ENCODE assay signal across 12 cellular contexts in genomic region chr12:47822863-47823262, GRCh38. TPM values are rescaled to one million over a fixed set of nuclear protein-coding genes. Genes with fewer than 3 reads are reported as not detected.
DNase-seq lines count a peak whose midpoint lies in the region; ATAC-seq, FAIRE-seq and TF ChIP-seq lines count a peak whose summit lies in the region.
"Had no signal": no experiment of that assay in that cellular context is flagged by ENCODE, and none has a peak within 500 bp of the region (broad histone marks: within the 10 kb centered on the region; RNA-seq: fewer than 3 reads in every experiment).

No MANE protein-coding gene starts in this region.

- no peak for FAIRE-seq in K562 (lab: Jason Lieb, UNC)

- peaks cover 17% of the 10 kb centered on the region for H3K36me3 Mint-ChIP-seq in activated CD8-positive, alpha-beta T cell treated with anti-CD3 and anti-CD28 coated beads for 36 hours (ENCODE audit: low read depth)
- H3K36me3 Mint-ChIP-seq in activated CD8-positive, alpha-beta T cell treated with anti-CD3 and anti-CD28 coated beads, Interleukin-2, amount 10 ng/mL, durations not matched to agents 7 days and 5 days (ENCODE audit: low read depth) = peaks cover 12% of the 10 kb centered on the region
- peaks cover 0 to 20% (median 0%) of the 10 kb centered on the region in 5 donors for H3K36me3 Mint-ChIP-seq in naive thymus-derived CD4-positive, alpha-beta T cell

- H3K27me3 ChIP-seq in K562 (ENCODE audit: control insufficient read depth in 2 of 2, insufficient read depth in 2 of 2, low read length in 2 of 2) (no peaks in the 10 kb centered on the region), thyroid gland (no peaks in the 10 kb centered on the region)
- no peaks in the 10 kb centered on the region for H3K27me3 ChIP-seq in naive thymus-derived CD4-positive, alpha-beta T cell (ENCODE audit: control insufficient read depth in 2 of 2, insufficient read depth in 2 of 2, low read length in 2 of 2)

- H3K9me3 ChIP-seq in K562 (replicated peaks; ENCODE audit: control insufficient read depth, insufficient read depth, low read depth, low read length) (no peaks in the 10 kb centered on the region), thyroid gland (no peaks in the 10 kb centered on the region)
- no peaks in the 10 kb centered on the region for H3K9me3 ChIP-seq in naive thymus-derived CD4-positive, alpha-beta T cell (ENCODE audit: control insufficient read depth in 2 of 3, low read length in 3 of 3)

- H2AFZ ChIP-seq in K562 (ENCODE audit: low read depth, low read length) = peak overlapping the region; percentile 65

- no peak overlapping the region for H3K4me3 ChIP-seq in K562
- H3K4me3 ChIP-seq in naive thymus-derived CD4-positive, alpha-beta T cell (ENCODE audit: low read length) = no peak overlapping the region
- no peak overlapping the region for H3K4me3 ChIP-seq in thyroid gland (replicated peaks in 1 of 3)

- no peaks in the 10 kb centered on the region for H3K9me1 ChIP-seq in K562 (ENCODE audit: control insufficient read depth, insufficient read depth, low read length)

- in situ Hi-C loops in K562 (cut with MboI) = no loop called here

- TF ChIP-seq CTCF in activated CD8-positive, alpha-beta T cell treated with anti-CD3 and anti-CD28 coated beads for 36 hours (IDR thresholded peaks at IDR 0.05) = no peak
- no peak for TF ChIP-seq CTCF in K562 (IDR thresholded peaks at IDR 0.05 in 2 of 3, conservative IDR thresholded peaks at IDR 0.05 in 1 of 3; ENCODE audit: insufficient read depth in 2 of 3, low read depth in 1 of 3, low read length in 3 of 3)
- no peak for TF ChIP-seq CTCF in thyroid gland (IDR thresholded peaks at IDR 0.05)

- DNase-seq in activated CD8-positive, alpha-beta T cell treated with anti-CD3 and anti-CD28 coated beads for 36 hours = no peak
- no peak for DNase-seq in activated CD8-positive, alpha-beta T cell treated with anti-CD3 and anti-CD28 coated beads, Interleukin-2, amount 10 ng/mL, durations not matched to agents 7 days and 5 days
- no peak for DNase-seq in K562 (ENCODE audit: extremely low read depth in 1 of 4, low spot score in 3 of 4)
- DNase-seq in naive thymus-derived CD4-positive, alpha-beta T cell = no peak
- no peak for DNase-seq in thyroid gland
- no peak for DNase-seq in stimulated activated naive CD4-positive, alpha-beta T cell (lab: John Stamatoyannopoulos, UW)
- DNase-seq: GDM1, Karpas-422, NCI-H2227 treated with DMSO at 0.1 percent for 48 hours had no signal

- H3K9ac ChIP-seq in K562 (ENCODE audit: insufficient read depth in 1 of 2, low read depth in 2 of 2, low read length in 2 of 2) = no peak overlapping the region

- 77% methylated on average over 3 of the region's 3 CpGs for WGBS in K562 (ENCODE audit: insufficient coverage, low coverage, missing lambda C conversion rate)
- 78 to 83% methylated on average over 3 of the region's 3 CpGs for WGBS in thyroid gland, 2 donors

- H3K79me2 ChIP-seq in K562 (ENCODE audit: control insufficient read depth, insufficient read depth, low read length) = peaks cover 27% of the 10 kb centered on the region

- TF ChIP-seq EP300 in K562 (IDR thresholded peaks at IDR 0.05; ENCODE audit: low read length) = no peak

- H3K4me3 Mint-ChIP-seq in activated CD8-positive, alpha-beta T cell treated with anti-CD3 and anti-CD28 coated beads for 36 hours = no peak overlapping the region
- no peak overlapping the region for H3K4me3 Mint-ChIP-seq in activated CD8-positive, alpha-beta T cell treated with anti-CD3 and anti-CD28 coated beads, Interleukin-2, amount 10 ng/mL, durations not matched to agents 7 days and 5 days
- H3K4me3 Mint-ChIP-seq in naive thymus-derived CD4-positive, alpha-beta T cell = peak overlapping the region in 7 of 10 donors; percentile 11 to 94 (median 77)

- H3K4me1 ChIP-seq in K562 (replicated peaks in 1 of 2; ENCODE audit: control insufficient read depth in 2 of 2, insufficient read depth in 2 of 2, low read length in 2 of 2) = peaks cover 29 to 36% of the 10 kb centered on the region in 2 experiments
- H3K4me1 ChIP-seq in naive thymus-derived CD4-positive, alpha-beta T cell (ENCODE audit: control insufficient read depth in 2 of 2, insufficient read depth in 2 of 2, low read length in 2 of 2) = peaks cover 59 to 82% of the 10 kb centered on the region in 2 donors
- H3K4me1 ChIP-seq in thyroid gland = peaks cover 62 to 80% of the 10 kb centered on the region in 2 donors

- no peaks in the 10 kb centered on the region for H4K20me1 ChIP-seq in K562 (replicated peaks; ENCODE audit: control insufficient read depth, insufficient read depth, low read length)

- peak overlapping the region; percentile 92 for H3K27ac Mint-ChIP-seq in activated CD8-positive, alpha-beta T cell treated with anti-CD3 and anti-CD28 coated beads for 36 hours
- no peak overlapping the region for H3K27ac Mint-ChIP-seq in activated CD8-positive, alpha-beta T cell treated with anti-CD3 and anti-CD28 coated beads, Interleukin-2, amount 10 ng/mL, durations not matched to agents 7 days and 5 days
- peak overlapping the region; percentile 64 to 100 (median 97) for H3K27ac Mint-ChIP-seq in naive thymus-derived CD4-positive, alpha-beta T cell

- H3K9me3 Mint-ChIP-seq in activated CD8-positive, alpha-beta T cell treated with anti-CD3 and anti-CD28 coated beads for 36 hours = no peaks in the 10 kb centered on the region
- H3K9me3 Mint-ChIP-seq in activated CD8-positive, alpha-beta T cell treated with anti-CD3 and anti-CD28 coated beads, Interleukin-2, amount 10 ng/mL, durations not matched to agents 7 days and 5 days (ENCODE audit: insufficient read depth) = no peaks in the 10 kb centered on the region
- H3K9me3 Mint-ChIP-seq in naive thymus-derived CD4-positive, alpha-beta T cell = no peaks in the 10 kb centered on the region

- no TSS peak for BruUV-seq in K562 (replicated peaks; lab: Mats Ljungman, UMichigan)

- TF ChIP-seq POLR2A in K562 (conservative IDR thresholded peaks at IDR 0.05) = no peak
- no peak for TF ChIP-seq POLR2A in thyroid gland (IDR thresholded peaks at IDR 0.05)

- H3K4me2 ChIP-seq in K562 (ENCODE audit: insufficient read depth, low read length) = no peak overlapping the region

- H3K27me3 Mint-ChIP-seq in activated CD8-positive, alpha-beta T cell treated with anti-CD3 and anti-CD28 coated beads for 36 hours = no peaks in the 10 kb centered on the region
- H3K27me3 Mint-ChIP-seq in activated CD8-positive, alpha-beta T cell treated with anti-CD3 and anti-CD28 coated beads, Interleukin-2, amount 10 ng/mL, durations not matched to agents 7 days and 5 days (ENCODE audit: low read depth) = no peaks in the 10 kb centered on the region
- H3K27me3 Mint-ChIP-seq in naive thymus-derived CD4-positive, alpha-beta T cell = no peaks in the 10 kb centered on the region

- ATAC-seq in activated CD8-positive, alpha-beta T cell treated with anti-CD3 and anti-CD28 coated beads for 36 hours = no peak
- no peak for ATAC-seq in activated CD8-positive, alpha-beta T cell treated with anti-CD3 and anti-CD28 coated beads, Interleukin-2, amount 10 ng/mL, durations not matched to agents 7 days and 5 days
- no peak for ATAC-seq in K562
- no peak for ATAC-seq in naive thymus-derived CD4-positive, alpha-beta T cell
- no peak for ATAC-seq in GM19328 (IDR thresholded peaks at IDR 0.05; ENCODE audit: unreplicated experiment)
- ATAC-seq in HG02571 (IDR thresholded peaks at IDR 0.05; ENCODE audit: unreplicated experiment) = no peak
- ATAC-seq: SK-N-SH treated with all-trans-retinoic acid at 6 μM for 48 hours had no signal

- H3K27ac ChIP-seq in K562 (ENCODE audit: extremely low read depth, low read depth, low read length) = no peak overlapping the region
- H3K27ac ChIP-seq in naive thymus-derived CD4-positive, alpha-beta T cell (ENCODE audit: low read depth, low read length) = peak overlapping the region; percentile 70
- peak overlapping the region; percentile 94 to 98 (median 98) for H3K27ac ChIP-seq in thyroid gland

- H3K36me3 ChIP-seq in K562 (ENCODE audit: control insufficient read depth, insufficient read depth, low read length) (peaks cover 7% of the 10 kb centered on the region), thyroid gland (no peaks in the 10 kb centered on the region)
- no peaks in the 10 kb centered on the region for H3K36me3 ChIP-seq in naive thymus-derived CD4-positive, alpha-beta T cell (ENCODE audit: control insufficient read depth in 2 of 3, insufficient read depth in 3 of 3, low read length in 3 of 3)

- intact Hi-C loops in activated CD8-positive, alpha-beta T cell treated with anti-CD3 and anti-CD28 coated beads for 36 hours (cut with micrococcal nuclease) = no loop called here
- intact Hi-C loops in K562 (cut with micrococcal nuclease) (no loop called here), thyroid gland (cut with DNase I) (no loop called here)
- intact Hi-C loops in naive thymus-derived CD4-positive, alpha-beta T cell (cut with micrococcal nuclease) = no loop called here

- TF ChIP-seq RAD21 in K562 (CRISPR knock-in tag; conservative IDR thresholded peaks at IDR 0.05 in 1 of 2, IDR thresholded peaks at IDR 0.05 in 1 of 2) = no peak

- H3K4me1 Mint-ChIP-seq in activated CD8-positive, alpha-beta T cell treated with anti-CD3 and anti-CD28 coated beads for 36 hours (ENCODE audit: low read depth) = peaks cover 67% of the 10 kb centered on the region
- H3K4me1 Mint-ChIP-seq in activated CD8-positive, alpha-beta T cell treated with anti-CD3 and anti-CD28 coated beads, Interleukin-2, amount 10 ng/mL, durations not matched to agents 7 days and 5 days (ENCODE audit: low read depth) = peaks cover 70% of the 10 kb centered on the region
- peaks cover 66 to 87% (median 78%) of the 10 kb centered on the region in 7 donors for H3K4me1 Mint-ChIP-seq in naive thymus-derived CD4-positive, alpha-beta T cell

- POLR2A ChIA-PET in activated CD8-positive, alpha-beta T cell treated with anti-CD3 and anti-CD28 coated beads for 36 hours (lab: Charles Lee) = interaction anchor here (0.6 to 37.9 kb wide), 4 partner anchors 9 to 371 kb away, joined by 3 to 904 read pairs (median 45); no protein-coding TSS in a partner anchor
- POLR2A ChIA-PET in activated CD8-positive, alpha-beta T cell treated with anti-CD3 and anti-CD28 coated beads, Interleukin-2, amount 10 ng/mL, durations not matched to agents 7 days and 5 days (lab: Charles Lee) = interaction anchor here (0.8 to 20.2 kb wide), 4 partner anchors 9 to 17 kb away, joined by 4 to 642 read pairs (median 140); no protein-coding TSS in a partner anchor
- POLR2A ChIA-PET in K562 (lab: Yijun Ruan, JAX) = interaction anchor here (0.7 to 1.7 kb wide), 4 partner anchors 10 to 86 kb away, joined by 3 to 10 read pairs (median 4); no protein-coding TSS in a partner anchor
- POLR2A ChIA-PET in naive thymus-derived CD4-positive, alpha-beta T cell (lab: Charles Lee) = interaction anchor here (1.1 to 7.3 kb wide), 3 partner anchors 9 to 25 kb away, joined by 3 to 239 read pairs (median 125); no protein-coding TSS in a partner anchor

- CTCF ChIA-PET in activated CD8-positive, alpha-beta T cell treated with anti-CD3 and anti-CD28 coated beads for 36 hours (lab: Charles Lee) = interaction anchor here (1.1 to 7.3 kb wide), 6 partner anchors 10 to 79 kb away, joined by 3 to 240 read pairs (median 10); no protein-coding TSS in a partner anchor
- CTCF ChIA-PET in activated CD8-positive, alpha-beta T cell treated with anti-CD3 and anti-CD28 coated beads, Interleukin-2, amount 10 ng/mL, durations not matched to agents 7 days and 5 days (lab: Charles Lee) = interaction anchor here (0.7 to 27.1 kb wide), 4 partner anchors 10 to 21 kb away, joined by 4 to 1049 read pairs (median 9); no protein-coding TSS in a partner anchor
- CTCF ChIA-PET in K562 (lab: Yijun Ruan, JAX; ENCODE audit: low intra/inter-chr PET ratio) = no interaction called here
- CTCF ChIA-PET in naive thymus-derived CD4-positive, alpha-beta T cell (lab: Charles Lee) = interaction anchor here (1.0 to 22.9 kb wide), 3 partner anchors 11 to 80 kb away, joined by 3 to 539 read pairs (median 10); no protein-coding TSS in a partner anchor

RNA-seq across cellular contexts. Expression of gene HDAC7, which starts 3.2 kb away (rescaled TPM):
- 100 to 1,000 TPM; 373 to 382 TPM for total RNA-seq in activated CD8-positive, alpha-beta T cell treated with anti-CD3 and anti-CD28 coated beads for 36 hours
- 100 to 1,000 TPM; 180 to 207 TPM for total RNA-seq in activated CD8-positive, alpha-beta T cell treated with anti-CD3 and anti-CD28 coated beads, Interleukin-2, amount 10 ng/mL, durations not matched to agents 7 days and 5 days
- 123 and 300 TPM in 2 replicates for total RNA-seq in K562 (2011; cell fraction: chromatin; rRNA removed; ENCODE audit: low replicate concordance)
- 143 and 147 TPM in 2 replicates for total RNA-seq in K562 (2011; cell fraction: nucleolus; rRNA removed)
- 123 and 161 TPM in 2 replicates for total RNA-seq in K562 (2011; cell fraction: nucleoplasm; rRNA removed)
- total RNA-seq in K562 (2014; rRNA removed) (38.4 and 57.4 TPM in 2 replicates), K562 (2014; rRNA removed; fragmentation: Illumina TruSeq; extraction: Trizol) (22.2 and 30.2 TPM in 2 replicates), K562 (2015; rRNA removed; fragmentation: Illumina TruSeq; extraction: Trizol) (26.7 and 28.2 TPM in 2 replicates), K562 (2021) (119 and 129 TPM in 2 replicates), thyroid gland (10 to 100 TPM; 44.5 to 61.9 (median 52.6) TPM)
- polyA plus RNA-seq in K562 (2011; rRNA removed) (31.1 and 33.7 TPM in 2 replicates), K562 (2014; fragmentation: Illumina TruSeq; extraction: Trizol) (71.9 and 82.7 TPM in 2 replicates), K562 (2014; fragmentation: Nextera tagmentation; extraction: Ambion mirVana) (1 to 10 TPM; 2.5 to 3.8 TPM), K562 (2014; rRNA removed) (78.0 and 82.7 TPM in 2 replicates)
- polyA plus RNA-seq in K562 (2011; cell fraction: cytosol; rRNA removed) = 20.6 and 43.9 TPM in 2 replicates
- 215 and 430 TPM in 2 replicates for polyA plus RNA-seq in K562 (2011; cell fraction: nucleus; rRNA removed)
- 67.8 and 112 TPM in 2 replicates for polyA plus RNA-seq in K562 (2012)
- 8.5 and 12.0 TPM in 2 replicates for polyA minus RNA-seq in K562 (2011; rRNA and poly(A)+ RNA removed)
- polyA minus RNA-seq in K562 (2011; cell fraction: cytosol; rRNA and poly(A)+ RNA removed) = 28.2 and 32.6 TPM in 2 replicates
- 41.2 and 50.1 TPM in 2 replicates for polyA minus RNA-seq in K562 (2011; cell fraction: nucleus; rRNA and poly(A)+ RNA removed)
- total RNA-seq in naive thymus-derived CD4-positive, alpha-beta T cell = 100 to 1,000 TPM; 150 to 194 (median 188) TPM
- polyA plus RNA-seq in naive thymus-derived CD4-positive, alpha-beta T cell = 10 to 100 TPM; 16.7 to 36.7 TPM

RNA-seq across cellular contexts. Expression of gene SLC48A1, which starts 49.8 kb away (rescaled TPM):
- 10 to 100 TPM in 1 of 2 experiments, 1 to 10 TPM in 1; 8.8 to 10.2 TPM for total RNA-seq in activated CD8-positive, alpha-beta T cell treated with anti-CD3 and anti-CD28 coated beads for 36 hours
- total RNA-seq in activated CD8-positive, alpha-beta T cell treated with anti-CD3 and anti-CD28 coated beads, Interleukin-2, amount 10 ng/mL, durations not matched to agents 7 days and 5 days = 1 to 10 TPM; 7.0 to 8.1 TPM
- total RNA-seq in K562 (2011; cell fraction: chromatin; rRNA removed; ENCODE audit: low replicate concordance) = 18.5 and 36.8 TPM in 2 replicates
- 31.2 and 31.5 TPM in 2 replicates for total RNA-seq in K562 (2011; cell fraction: nucleolus; rRNA removed)
- 45.5 and 69.2 TPM in 2 replicates for total RNA-seq in K562 (2011; cell fraction: nucleoplasm; rRNA removed)
- total RNA-seq in K562 (2014; rRNA removed) = 16.3 and 25.4 TPM in 2 replicates
- total RNA-seq in K562 (2014; rRNA removed; fragmentation: Illumina TruSeq; extraction: Trizol) = 13.1 and 18.3 TPM in 2 replicates
- 16.1 and 16.2 TPM in 2 replicates for total RNA-seq in K562 (2015; rRNA removed; fragmentation: Illumina TruSeq; extraction: Trizol)
- 37.5 and 41.9 TPM in 2 replicates for total RNA-seq in K562 (2021)
- 10.7 and 15.7 TPM in 2 replicates for polyA plus RNA-seq in K562 (2011; rRNA removed)
- polyA plus RNA-seq in K562 (2011; cell fraction: cytosol; rRNA removed) = 16.7 and 26.0 TPM in 2 replicates
- polyA plus RNA-seq in K562 (2011; cell fraction: nucleus; rRNA removed) = 25.7 and 35.1 TPM in 2 replicates
- polyA plus RNA-seq in K562 (2012) = 22.2 and 44.4 TPM in 2 replicates
- 28.6 and 30.4 TPM in 2 replicates for polyA plus RNA-seq in K562 (2014; fragmentation: Illumina TruSeq; extraction: Trizol)
- 10 to 100 TPM; 23.5 to 26.9 TPM for polyA plus RNA-seq in K562 (2014; fragmentation: Nextera tagmentation; extraction: Ambion mirVana)
- 18.7 and 23.6 TPM in 2 replicates for polyA plus RNA-seq in K562 (2014; rRNA removed)
- polyA minus RNA-seq in K562 (2011; rRNA and poly(A)+ RNA removed) = 7.6 and 8.9 TPM in 2 replicates
- 14.8 and 17.6 TPM in 2 replicates for polyA minus RNA-seq in K562 (2011; cell fraction: cytosol; rRNA and poly(A)+ RNA removed)
- polyA minus RNA-seq in K562 (2011; cell fraction: nucleus; rRNA and poly(A)+ RNA removed) = 6.9 and 11.6 TPM in 2 replicates
- total RNA-seq in naive thymus-derived CD4-positive, alpha-beta T cell = 10 to 100 TPM in 2 of 5 experiments, 1 to 10 TPM in 3; 6.7 to 14.3 (median 10.0) TPM
- polyA plus RNA-seq in naive thymus-derived CD4-positive, alpha-beta T cell = 10 to 100 TPM; 12.5 to 15.6 TPM
- total RNA-seq in thyroid gland = 100 to 1,000 TPM in 3 of 4 donors, 10 to 100 TPM in 1; 59.3 to 276 (median 187) TPM

Comparison
In these comparisons a context has a peak if more than half of its experiments do, and no peak if none do; other contexts are left out.
1. H3K4me3 Mint-ChIP-seq: peak in naive thymus-derived CD4-positive, alpha-beta T cell (7 of 10); none in activated CD8-positive, alpha-beta T cell treated with anti-CD3 and anti-CD28 coated beads for 36 hours (single experiment) and activated CD8-positive, alpha-beta T cell treated with anti-CD3 and anti-CD28 coated beads, Interleukin-2, amount 10 ng/mL, durations not matched to agents 7 days and 5 days (single experiment).